Comparison of ENCODE assay signal across 9 cellular contexts in genomic region chr19:13984875-13985741, GRCh38. TPM values are rescaled to one million over a fixed set of nuclear protein-coding genes. Genes with fewer than 3 reads are reported as not detected.
DNase-seq lines count a peak whose midpoint lies in the region; ATAC-seq and TF ChIP-seq lines count a peak whose summit lies in the region.
"Had no signal": no experiment of that assay in that cellular context is flagged by ENCODE, and none has a peak within 500 bp of the region (broad histone marks: within the 10 kb centered on the region; RNA-seq: fewer than 3 reads in every experiment).

No MANE protein-coding gene starts in this region.

- H3K4me3 ChIP-seq in foreskin fibroblast (ENCODE audit: low read depth in 1 of 2, low read length in 2 of 2) (no peak overlapping the region), aorta (ENCODE audit: low read length in 2 of 2) (no peak overlapping the region), sigmoid colon (no peak overlapping the region)

- H3K27ac ChIP-seq in KOPT-K1 (ENCODE audit: low read depth, low read length, poor library complexity, severe bottlenecking) (peak overlapping the region; percentile 98), aorta (ENCODE audit: low read depth in 1 of 2, low read length in 2 of 2) (no peak overlapping the region), sigmoid colon (peak overlapping the region in 1 of 4 donors; percentile 8)

- no peak for ATAC-seq in aorta (ENCODE audit: low FRiP score)

- WGBS in aorta, 2 donors: 90 to 93% methylated on average over 25 of the region's 25 CpGs
- WGBS in sigmoid colon, 2 donors: 78 to 87% methylated on average over 25 of the region's 25 CpGs

- H3K4me1 Mint-ChIP-seq in activated naive CD8-positive, alpha-beta T cell treated with anti-CD3 and anti-CD28 coated beads for 36 hours: peaks cover 61% of the 10 kb centered on the region
- no peaks in the 10 kb centered on the region for H3K4me1 Mint-ChIP-seq in neural crest cell

- H3K4me1 ChIP-seq in aorta (ENCODE audit: control insufficient read depth in 1 of 2, insufficient read depth in 2 of 2, low read length in 2 of 2) (no peaks in the 10 kb centered on the region), sigmoid colon (peaks cover 0 to 20% (median 15%) of the 10 kb centered on the region in 4 donors)

- peaks cover 12% of the 10 kb centered on the region for H3K36me3 Mint-ChIP-seq in activated naive CD8-positive, alpha-beta T cell treated with anti-CD3 and anti-CD28 coated beads for 36 hours
- H3K36me3 Mint-ChIP-seq in neural crest cell (ENCODE audit: low read depth): peaks cover 4% of the 10 kb centered on the region

- peak overlapping the region; percentile 97 for H3K27ac Mint-ChIP-seq in activated naive CD8-positive, alpha-beta T cell treated with anti-CD3 and anti-CD28 coated beads for 36 hours
- H3K27ac Mint-ChIP-seq in neural crest cell (ENCODE audit: unreplicated experiment): peak overlapping the region; percentile 75

- H3K9me3 ChIP-seq in KOPT-K1 (ENCODE audit: insufficient read depth, low read length, poor library complexity, severe bottlenecking) (no peaks in the 10 kb centered on the region), aorta (ENCODE audit: control insufficient read depth, low read length) (no peaks in the 10 kb centered on the region), sigmoid colon (no peaks in the 10 kb centered on the region)

- peak overlapping the region; percentile 37 for H3K4me3 Mint-ChIP-seq in activated naive CD8-positive, alpha-beta T cell treated with anti-CD3 and anti-CD28 coated beads for 36 hours
- no peak overlapping the region for H3K4me3 Mint-ChIP-seq in neural crest cell

- H3K36me3 ChIP-seq in KOPT-K1 (ENCODE audit: insufficient read depth, low read length) (peaks cover 4% of the 10 kb centered on the region; the same call in 1 of the 2 replicates), aorta (ENCODE audit: control insufficient read depth in 1 of 2, insufficient read depth in 2 of 2, low read length in 1 of 2) (peaks cover 0 to 3% of the 10 kb centered on the region in 2 donors), sigmoid colon (peaks cover 0 to 18% (median 0%) of the 10 kb centered on the region in 4 donors)

- H3K27me3 ChIP-seq in aorta (ENCODE audit: control insufficient read depth in 1 of 2, insufficient read depth in 2 of 2, low read length in 1 of 2) (no peaks in the 10 kb centered on the region), sigmoid colon (no peaks in the 10 kb centered on the region)

- intact Hi-C loops in aorta (cut with DNase I) (no loop called here), sigmoid colon (cut with DNase I) (no loop called here)

- TF ChIP-seq CTCF in neural crest cell (conservative IDR thresholded peaks at IDR 0.05) (no peak), foreskin fibroblast (IDR thresholded peaks at IDR 0.05; ENCODE audit: low read depth, low read length) (no peak), sigmoid colon (IDR thresholded peaks at IDR 0.05) (no peak)

- DNase-seq in DMS79 (lab: John Stamatoyannopoulos, UW) (peak; percentile 67), neural crest cell (ENCODE audit: low read depth, low spot score) (no peak), foreskin fibroblast (no peak), aorta (no peak), sigmoid colon (no peak)
- no peak for DNase-seq in activated naive CD8-positive, alpha-beta T cell treated with anti-CD3 and anti-CD28 coated beads for 36 hours
- DNase-seq: stimulated activated CD4-positive, alpha-beta T cell treated with anti-CD3 and anti-CD28 coated beads, Interleukin-2, amount 100 ng/mL, for 48 hours had no signal

- H3K27me3 Mint-ChIP-seq in activated naive CD8-positive, alpha-beta T cell treated with anti-CD3 and anti-CD28 coated beads for 36 hours: no peaks in the 10 kb centered on the region
- no peaks in the 10 kb centered on the region for H3K27me3 Mint-ChIP-seq in neural crest cell (ENCODE audit: low read depth)

- TF ChIP-seq EP300 in sigmoid colon (IDR thresholded peaks at IDR 0.05): no peak

- TF ChIP-seq POLR2A in sigmoid colon (IDR thresholded peaks at IDR 0.05): no peak

- H3K9me3 Mint-ChIP-seq in activated naive CD8-positive, alpha-beta T cell treated with anti-CD3 and anti-CD28 coated beads for 36 hours: no peaks in the 10 kb centered on the region
- H3K9me3 Mint-ChIP-seq in neural crest cell: no peaks in the 10 kb centered on the region

RNA-seq across cellular contexts. Expression of gene RFX1, which starts 21.0 kb away (rescaled TPM):
- 10 to 100 TPM in 1 of 2 experiments, 1 to 10 TPM in 1; 9.9 to 11.4 TPM for total RNA-seq in activated naive CD8-positive, alpha-beta T cell treated with anti-CD3 and anti-CD28 coated beads for 36 hours
- total RNA-seq in neural crest cell (17.6 and 19.9 TPM in 2 replicates), aorta (10 to 100 TPM; 11.6 to 17.7 TPM), sigmoid colon (1 to 10 TPM; 1.6 to 5.0 (median 1.9) TPM)
- polyA plus RNA-seq in aorta (1 to 10 TPM; 1.9 to 4.6 TPM), sigmoid colon (1 to 10 TPM; 2.1 to 7.9 (median 3.0) TPM)

RNA-seq across cellular contexts. Expression of gene DCAF15, which starts 32.8 kb away (rescaled TPM):
- 10 to 100 TPM; 54.3 to 54.6 TPM for total RNA-seq in activated naive CD8-positive, alpha-beta T cell treated with anti-CD3 and anti-CD28 coated beads for 36 hours
- total RNA-seq in neural crest cell: 83.5 and 85.6 TPM in 2 replicates
- total RNA-seq in aorta: 10 to 100 TPM; 21.8 to 25.3 TPM
- polyA plus RNA-seq in aorta: 10 to 100 TPM in 1 of 2 donors, 1 to 10 TPM in 1; 8.8 to 41.4 TPM
- 10 to 100 TPM in 3 of 4 donors, 1 to 10 TPM in 1; 7.9 to 14.6 (median 12.1) TPM for total RNA-seq in sigmoid colon
- polyA plus RNA-seq in sigmoid colon: 10 to 100 TPM; 10.2 to 46.2 (median 11.3) TPM

RNA-seq across cellular contexts. Expression of gene RLN3, which starts 42.8 kb away (rescaled TPM):
- total RNA-seq in activated naive CD8-positive, alpha-beta T cell treated with anti-CD3 and anti-CD28 coated beads for 36 hours: not detected
- not detected in 2 replicates for total RNA-seq in neural crest cell
- total RNA-seq in aorta: not detected
- polyA plus RNA-seq in aorta: not detected
- total RNA-seq in sigmoid colon: 1 to 10 TPM in 1 of 4 donors, not detected in 3; 1.1 TPM
- polyA plus RNA-seq in sigmoid colon: not detected
- total RNA-seq: dermis microvascular lymphatic vessel endothelial cell had no signal

RNA-seq across cellular contexts. Expression of gene IL27RA, which starts 46.5 kb away (rescaled TPM):
- total RNA-seq in activated naive CD8-positive, alpha-beta T cell treated with anti-CD3 and anti-CD28 coated beads for 36 hours: 10 to 100 TPM; 48.2 to 48.5 TPM
- total RNA-seq in neural crest cell (4.8 and 5.0 TPM in 2 replicates), aorta (1 to 10 TPM; 2.8 to 5.5 TPM), sigmoid colon (1 to 10 TPM; 1.4 to 2.5 (median 1.5) TPM)
- polyA plus RNA-seq in aorta (1 to 10 TPM in 1 of 2 donors, under 1 TPM in 1; 0.36 to 1.3 TPM), sigmoid colon (10 to 100 TPM in 1 of 3 donors, 1 to 10 TPM in 1, under 1 TPM in 1; 0.60 to 10.3 (median 1.6) TPM)

RNA-seq across cellular contexts. Expression of gene PODNL1, which starts 46.9 kb away (rescaled TPM):
- total RNA-seq in activated naive CD8-positive, alpha-beta T cell treated with anti-CD3 and anti-CD28 coated beads for 36 hours: not detected
- total RNA-seq in neural crest cell: 0.14 and 0.42 TPM in 2 replicates
- 1 to 10 TPM; 4.3 to 9.8 TPM for total RNA-seq in aorta
- 10 to 100 TPM in 1 of 2 donors, 1 to 10 TPM in 1; 2.5 to 18.9 TPM for polyA plus RNA-seq in aorta
- not detected for total RNA-seq in sigmoid colon
- polyA plus RNA-seq in sigmoid colon: 1 to 10 TPM; 2.5 to 5.4 (median 2.9) TPM
- total RNA-seq: dermis microvascular lymphatic vessel endothelial cell had no signal
